ENCODE assay signal across 8 cellular contexts in genomic region chr3:123586131-123586530, GRCh38. TPM values are rescaled to one million over a fixed set of nuclear protein-coding genes. Genes with fewer than 3 reads are reported as not detected.
DNase-seq lines count a peak whose midpoint lies in the region.

No MANE protein-coding gene starts in this region.

- no peak overlapping the region for H4K91ac ChIP-seq in neuronal stem cell (ENCODE audit: low read depth, low read length, poor library complexity)

- H3K27ac ChIP-seq in esophagus (ENCODE audit: low read depth in 2 of 2, low read length in 1 of 2) (peak overlapping the region; percentile 95 to 96), neuronal stem cell (replicated peaks; ENCODE audit: low read length) (no peak overlapping the region), urinary bladder (ENCODE audit: low read depth) (no peak overlapping the region)

- no peak overlapping the region for H3K18ac ChIP-seq in neuronal stem cell (ENCODE audit: low read length)

- no peak overlapping the region for H2AK5ac ChIP-seq in neuronal stem cell (ENCODE audit: low read depth, low read length)

- H2AFZ ChIP-seq in neuronal stem cell (ENCODE audit: low read length), result peak overlapping the region; percentile 89

- H3K23ac ChIP-seq in neuronal stem cell (ENCODE audit: low read depth, low read length, poor library complexity), result no peak overlapping the region

- H2BK15ac ChIP-seq in neuronal stem cell (ENCODE audit: low read length), result no peak overlapping the region

- H3K4me1 ChIP-seq in esophagus (ENCODE audit: control insufficient read depth in 2 of 2, insufficient read depth in 2 of 2, low read length in 1 of 2) (no peaks in the 10 kb centered on the region), neuronal stem cell (ENCODE audit: control insufficient read depth in 2 of 2, insufficient read depth in 1 of 2, low read depth in 1 of 2, low read length in 2 of 2) (peaks cover 0 to 4% of the 10 kb centered on the region in 2 donors), urinary bladder (ENCODE audit: insufficient read depth) (peaks cover 4% of the 10 kb centered on the region)

- no peak overlapping the region for H2BK5ac ChIP-seq in neuronal stem cell (ENCODE audit: low read length)

- H3K36me3 ChIP-seq in esophagus (ENCODE audit: control insufficient read depth in 2 of 2, insufficient read depth in 2 of 2, low read length in 1 of 2) (no peaks in the 10 kb centered on the region), neuronal stem cell (replicated peaks in 1 of 2; ENCODE audit: control insufficient read depth in 2 of 2, insufficient read depth in 2 of 2, low read length in 2 of 2) (peaks cover 10 to 29% of the 10 kb centered on the region in 2 donors), urinary bladder (ENCODE audit: insufficient read depth) (no peaks in the 10 kb centered on the region)

- H3K4me2 ChIP-seq in neuronal stem cell (ENCODE audit: insufficient read depth, low read length, poor library complexity, severe bottlenecking), result peak overlapping the region; percentile 41

- no peaks in the 10 kb centered on the region for H3K27me3 ChIP-seq in esophagus (ENCODE audit: control insufficient read depth in 1 of 2, insufficient read depth in 2 of 2, low read length in 2 of 2)
- no peaks in the 10 kb centered on the region for H3K27me3 ChIP-seq in neuronal stem cell (ENCODE audit: control insufficient read depth in 3 of 3, insufficient read depth in 3 of 3, low read depth in 1 of 3, low read length in 3 of 3)

- no peak overlapping the region for H2BK12ac ChIP-seq in neuronal stem cell (ENCODE audit: low read length)

- H3K14ac ChIP-seq in neuronal stem cell (ENCODE audit: low read length), result no peak overlapping the region

- H3K79me1 ChIP-seq in neuronal stem cell (ENCODE audit: low read depth, low read length), result no peaks in the 10 kb centered on the region

- H4K8ac ChIP-seq in neuronal stem cell (ENCODE audit: low read depth, low read length), result no peak overlapping the region

- H3K4me3 ChIP-seq in esophagus (ENCODE audit: low read depth in 1 of 2, low read length in 2 of 2) (peak overlapping the region; percentile 87 to 88), neuronal stem cell (ENCODE audit: low read length in 2 of 2) (peak overlapping the region; percentile 63 to 96), urinary bladder (ENCODE audit: low read depth, low read length) (peak overlapping the region; percentile 44)

- no peak overlapping the region for H3K4ac ChIP-seq in neuronal stem cell (ENCODE audit: low read length)

- WGBS in esophagus, 2 donors, result 3 to 7% methylated on average over 10 of the region's 10 CpGs
- no CpG with 5 or more reads among the region's 10 CpGs for WGBS in neuronal stem cell (ENCODE audit: extremely low coverage in 2 of 2, insufficient read length in 2 of 2, insufficient replicate concordance in 1 of 2), 2 donors
- WGBS in urinary bladder, result 6% methylated on average over 10 of the region's 10 CpGs

- peak; percentile 69 for DNase-seq in activated effector memory CD4-positive, alpha-beta T cell treated with anti-CD3 and anti-CD28 coated beads, Interleukin-2, amount 50 U/mL, for 16 hours
- DNase-seq in activated effector memory CD4-positive, alpha-beta T cell treated with Interleukin-2 at 50 U/mL for 16 hours, result no peak
- DNase-seq in NCI-H226, result peak; percentile 51
- peak; percentile 14 for DNase-seq in activated CD4-positive, alpha-beta T cell treated with anti-CD3 and anti-CD28 coated beads, Interleukin-2, amount 50 U/mL, for 1 hour
- peak; percentile 18 for DNase-seq in neuronal stem cell (ENCODE audit: low spot score)
- no peak for DNase-seq in hippocampal formation (lab: John Stamatoyannopoulos, UW)

- H3K9ac ChIP-seq in neuronal stem cell (ENCODE audit: low read depth, low read length, poor library complexity), result no peak overlapping the region

- H3K9me3 ChIP-seq in esophagus (ENCODE audit: control insufficient read depth in 2 of 2, insufficient read depth in 1 of 2, low read depth in 1 of 2, low read length in 1 of 2) (peaks cover 0 to 5% of the 10 kb centered on the region in 2 donors), neuronal stem cell (replicated peaks in 1 of 2; ENCODE audit: control insufficient read depth in 2 of 2, insufficient read depth in 1 of 2, low read depth in 1 of 2, low read length in 2 of 2) (peaks cover 17 to 34% of the 10 kb centered on the region in 2 donors)

- no peak overlapping the region for H2BK120ac ChIP-seq in neuronal stem cell (ENCODE audit: low read depth, low read length)

RNA-seq across cellular contexts. Expression of gene HACD2, which starts 1.3 kb away (rescaled TPM):
- 10 to 100 TPM; 12.0 to 17.1 TPM for polyA plus RNA-seq in esophagus
- 15.9 TPM for polyA plus RNA-seq in neuronal stem cell (2013, experiment 1 of 2)
- polyA plus RNA-seq in neuronal stem cell (2013, experiment 2 of 2), result 15.7 TPM
- total RNA-seq in urinary bladder, result 38.3 TPM
- polyA plus RNA-seq in urinary bladder, result 15.0 TPM

Comparison
In these comparisons a context has a peak if more than half of its experiments do, and no peak if none do; other contexts are left out.
1. DNase-seq: peak in activated effector memory CD4-positive, alpha-beta T cell treated with anti-CD3 and anti-CD28 coated beads, Interleukin-2, amount 50 U/mL, for 16 hours (single experiment), NCI-H226 (single experiment), activated CD4-positive, alpha-beta T cell treated with anti-CD3 and anti-CD28 coated beads, Interleukin-2, amount 50 U/mL, for 1 hour (single experiment) and neuronal stem cell (single experiment); none in activated effector memory CD4-positive, alpha-beta T cell treated with Interleukin-2 at 50 U/mL for 16 hours (single experiment) and hippocampal formation (0 of 2).
2. H3K27ac ChIP-seq: peak in esophagus (2 of 2); none in neuronal stem cell (single experiment) and urinary bladder (single experiment).
3. Peak in every context shown above with its lines, with median percentiles within 50 percentile points of each other: H3K4me3 ChIP-seq.